In the genomic region with DNA sequence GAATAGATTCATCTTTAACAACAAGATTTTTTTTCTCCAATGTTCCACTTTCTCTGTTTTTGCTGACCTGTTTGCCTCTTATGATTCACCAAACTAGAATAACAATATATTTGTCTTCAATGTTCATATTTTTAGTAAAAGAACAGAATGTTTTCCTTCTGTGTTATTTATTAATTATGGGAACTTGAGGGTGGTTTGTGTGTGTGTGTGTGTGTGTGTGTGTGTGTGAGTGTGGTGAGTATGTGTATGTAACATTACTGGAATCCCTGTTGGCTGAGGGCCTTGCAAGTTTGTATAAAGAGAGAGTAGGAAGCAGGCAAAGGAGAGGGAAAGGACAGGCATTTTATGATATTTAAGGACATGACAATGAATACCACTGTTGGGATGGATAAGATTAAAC, we compare ENCODE assay signal across 20 cellular contexts. TPM values are rescaled to one million over a fixed set of nuclear protein-coding genes. Genes with fewer than 3 reads are reported as not detected.
DNase-seq lines count a peak whose midpoint lies in the region; TF ChIP-seq lines count a peak whose summit lies in the region.
"Had no signal": no experiment of that assay in that cellular context is flagged by ENCODE, and none has a peak within 500 bp of the region (broad histone marks: within the 10 kb centered on the region; RNA-seq: fewer than 3 reads in every experiment).

No MANE protein-coding gene starts in this region.

- H3K4me3 ChIP-seq in adipocyte (ENCODE audit: low read length) (peak overlapping the region; percentile 42), thyroid gland (replicated peaks in 1 of 3) (no peak overlapping the region)
- H3K4me3 ChIP-seq: hepatocyte, PC-9, prostate gland, SJCRH30 had no signal

- H3K27ac ChIP-seq in thyroid gland: no peak overlapping the region
- H3K27ac ChIP-seq: hepatocyte, PC-9, prostate gland, SJCRH30 had no signal

- no peak for TF ChIP-seq POLR2A in thyroid gland (IDR thresholded peaks at IDR 0.05)

- H3K4me1 ChIP-seq in adipocyte (ENCODE audit: control insufficient read depth, insufficient read depth, low read length) (peaks cover 32% of the 10 kb centered on the region), thyroid gland (no peaks in the 10 kb centered on the region)
- H3K4me1 ChIP-seq: SJCRH30 had no signal

- TF ChIP-seq CTCF in thyroid gland (IDR thresholded peaks at IDR 0.05): no peak

- no peaks in the 10 kb centered on the region for H3K27me3 ChIP-seq in adipocyte (replicated peaks; ENCODE audit: control insufficient read depth, insufficient read depth, low read length)
- H3K27me3 ChIP-seq in thyroid gland: no peaks in the 10 kb centered on the region
- H3K27me3 ChIP-seq: hepatocyte, SJCRH30 had no signal

- peaks cover 9% of the 10 kb centered on the region for H3K9me3 ChIP-seq in adipocyte (ENCODE audit: control insufficient read depth, low read length)
- H3K9me3 ChIP-seq in thyroid gland: no peaks in the 10 kb centered on the region
- H3K9me3 ChIP-seq: prostate gland, SJCRH30 had no signal

- H3K9ac ChIP-seq in adipocyte (ENCODE audit: low read length): peak overlapping the region; percentile 72

- intact Hi-C loops in thyroid gland (cut with DNase I): no loop called here

- peak; percentile 62 for DNase-seq in adipocyte (ENCODE audit: low read depth)
- DNase-seq in dermis blood vessel endothelial cell: peak; percentile 61
- DNase-seq in iris pigment epithelial cell (ENCODE audit: low read depth): peak; percentile 90
- DNase-seq in stromal cell of bone marrow (ENCODE audit: low read depth): peak; percentile 31
- no peak for DNase-seq in activated CD4-positive, alpha-beta T cell treated with anti-CD3 and anti-CD28 coated beads, Interleukin-2, amount 50 U/mL, for 4 hours
- DNase-seq in NOMO-1 (lab: John Stamatoyannopoulos, UW; ENCODE audit: unreplicated experiment in 2 of 2): no peak
- DNase-seq in thyroid gland: no peak
- DNase-seq: activated CD4-positive, alpha-beta T cell treated with anti-CD3 and anti-CD28 coated beads, Interleukin-2, amount 50 U/mL, for 48 hours; CD8-positive, alpha-beta memory T cell; DMS79; H9; kidney glomerular epithelial cell; NCI-H187; NCI-H345; PC-9; SJCRH30; stimulated activated CD4-positive, alpha-beta T cell treated with anti-CD3 and anti-CD28 coated beads, Interleukin-15, amount 100 ng/mL, for 24 hours; T-helper 17 cell had no signal

- H3K36me3 ChIP-seq in adipocyte (ENCODE audit: control insufficient read depth, insufficient read depth, low read length, severe bottlenecking) (no peaks in the 10 kb centered on the region), thyroid gland (no peaks in the 10 kb centered on the region)
- H3K36me3 ChIP-seq: prostate gland had no signal

RNA-seq across cellular contexts. Expression of a gene that starts 13.8 kb away (rescaled TPM):
- total RNA-seq in dermis blood vessel endothelial cell: 8.7 and 9.9 TPM in 2 replicates
- 10 to 100 TPM; 30.4 to 57.0 (median 52.8) TPM for total RNA-seq in thyroid gland

RNA-seq across cellular contexts. Expression of a gene that starts 13.9 kb away (rescaled TPM):
- total RNA-seq in dermis blood vessel endothelial cell (57.0 and 63.8 TPM in 2 replicates), thyroid gland (10 to 100 TPM; 51.5 to 75.3 (median 66.0) TPM)

Comparison
In these comparisons a context has a peak if more than half of its experiments do, and no peak if none do; other contexts are left out.
1. DNase-seq: peak in adipocyte (single experiment), dermis blood vessel endothelial cell (single experiment), iris pigment epithelial cell (single experiment) and stromal cell of bone marrow (single experiment); none in activated CD4-positive, alpha-beta T cell treated with anti-CD3 and anti-CD28 coated beads, Interleukin-2, amount 50 U/mL, for 4 hours (0 of 2), NOMO-1 (0 of 2) and thyroid gland (0 of 2).